Comparison of ENCODE assay signal across 15 cellular contexts in genomic region chr14:91458612-91459011, GRCh38.
"Had no signal": no experiment of that assay in that cellular context is flagged by ENCODE, and none has a peak within 500 bp of the region (broad histone marks: within the 10 kb centered on the region; RNA-seq: fewer than 3 reads in every experiment).

No MANE protein-coding gene starts in this region.

- H3K27ac ChIP-seq: body of pancreas, heart right ventricle, lower lobe of right lung, prostate gland, spleen, thyroid gland had no signal

- DNase-seq: activated CD4-positive, alpha-beta T cell treated with anti-CD3 and anti-CD28 coated beads, Interleukin-2, amount 50 U/mL, for 48 hours; body of pancreas; heart right ventricle; kidney; lower lobe of right lung; natural killer cell; spleen; stimulated activated CD4-positive, alpha-beta T cell treated with anti-CD3 and anti-CD28 coated beads, Interleukin-4, amount 100 ng/mL, for 1 hour; stimulated activated naive CD4-positive, alpha-beta T cell treated with Interleukin-2 at 50 U/mL for 16 hours; substantia nigra; T-helper 1 cell; T-helper 9 cell; thyroid gland had no signal

- ATAC-seq: activated T-helper 17 cell treated with anti-CD3 and anti-CD28 coated beads, Interleukin-2, amount 50 U/mL, for 72 hours; body of pancreas; heart right ventricle; lower lobe of right lung; natural killer cell had no signal

- H3K27me3 Mint-ChIP-seq: activated T-helper 17 cell treated with anti-CD3 and anti-CD28 coated beads, Interleukin-2, amount 50 U/mL, for 72 hours had no signal

- H3K9me3 ChIP-seq: body of pancreas, heart right ventricle, lower lobe of right lung, prostate gland, spleen, thyroid gland had no signal

- H3K27ac Mint-ChIP-seq: activated T-helper 17 cell treated with anti-CD3 and anti-CD28 coated beads, Interleukin-2, amount 50 U/mL, for 72 hours had no signal

- H3K27me3 ChIP-seq: body of pancreas, heart right ventricle, spleen, thyroid gland had no signal

- H3K9me3 Mint-ChIP-seq: activated T-helper 17 cell treated with anti-CD3 and anti-CD28 coated beads, Interleukin-2, amount 50 U/mL, for 72 hours; natural killer cell had no signal

- H3K4me3 Mint-ChIP-seq: activated T-helper 17 cell treated with anti-CD3 and anti-CD28 coated beads, Interleukin-2, amount 50 U/mL, for 72 hours; natural killer cell had no signal
